17 cellular contexts compared by ENCODE assay signal in the genomic region with DNA sequence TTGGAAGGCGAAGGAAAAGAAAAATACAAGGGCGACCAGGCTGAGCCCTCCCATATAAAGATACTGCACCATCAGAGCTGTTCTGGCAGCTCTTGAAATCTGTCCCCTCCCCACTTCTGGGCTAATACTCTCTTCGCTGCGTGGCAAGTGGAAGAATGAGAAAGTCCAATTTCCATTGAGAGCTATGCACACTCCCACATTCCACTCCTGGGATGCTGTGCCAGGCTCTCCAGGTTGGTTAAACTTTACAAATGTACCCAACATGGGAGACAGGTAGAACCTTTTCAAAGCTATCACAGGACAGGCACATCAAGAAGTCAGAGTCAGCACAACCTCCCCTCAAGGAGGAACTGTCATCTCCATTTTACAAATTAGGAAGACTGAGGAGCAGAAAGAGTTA.
"Had no signal": no experiment of that assay in that cellular context is flagged by ENCODE, and none has a peak within 500 bp of the region (broad histone marks: within the 10 kb centered on the region; RNA-seq: fewer than 3 reads in every experiment).

No MANE protein-coding gene starts in this region.

- H3K9me3 Mint-ChIP-seq: activated CD4-positive, alpha-beta T cell treated with anti-CD3 and anti-CD28 coated beads, Interleukin-2, amount 10 ng/mL, durations not matched to agents 7 days and 5 days; nephron progenitor cell; stimulated activated memory B cell treated with anti-CD40 and anti-IgM and Interleukin-4, amounts not matched to agents 10 μg/mL and 1 μg/mL and 100 μg/mL, for 72 hours had no signal

- H3K9ac ChIP-seq: parathyroid adenoma had no signal

- H3K4me3 Mint-ChIP-seq: activated CD4-positive, alpha-beta T cell treated with anti-CD3 and anti-CD28 coated beads, Interleukin-2, amount 10 ng/mL, durations not matched to agents 7 days and 5 days; nephron progenitor cell; stimulated activated memory B cell treated with anti-CD40 and anti-IgM and Interleukin-4, amounts not matched to agents 10 μg/mL and 1 μg/mL and 100 μg/mL, for 72 hours had no signal

- H3K4me3 ChIP-seq: left ventricle myocardium inferior, thoracic aorta had no signal

- H3K36me3 ChIP-seq: thoracic aorta had no signal

- ATAC-seq: right cardiac atrium; stimulated activated memory B cell treated with anti-CD40 and anti-IgM and Interleukin-4, amounts not matched to agents 10 μg/mL and 1 μg/mL and 100 μg/mL, for 72 hours had no signal

- H3K27me3 Mint-ChIP-seq: activated CD4-positive, alpha-beta T cell treated with anti-CD3 and anti-CD28 coated beads, Interleukin-2, amount 10 ng/mL, durations not matched to agents 7 days and 5 days; stimulated activated memory B cell treated with anti-CD40 and anti-IgM and Interleukin-4, amounts not matched to agents 10 μg/mL and 1 μg/mL and 100 μg/mL, for 72 hours had no signal

- H2AFZ ChIP-seq: parathyroid adenoma had no signal

- H3K9me3 ChIP-seq: left ventricle myocardium inferior, thoracic aorta had no signal

- H3K27ac Mint-ChIP-seq: activated CD4-positive, alpha-beta T cell treated with anti-CD3 and anti-CD28 coated beads, Interleukin-2, amount 10 ng/mL, durations not matched to agents 7 days and 5 days; nephron progenitor cell; stimulated activated memory B cell treated with anti-CD40 and anti-IgM and Interleukin-4, amounts not matched to agents 10 μg/mL and 1 μg/mL and 100 μg/mL, for 72 hours had no signal

- H3K27ac ChIP-seq: left ventricle myocardium inferior, parathyroid adenoma, thoracic aorta, WERI-Rb-1 had no signal

- DNase-seq: activated CD4-positive, alpha-beta T cell treated with anti-CD3 and anti-CD28 coated beads, Interleukin-2, amount 10 ng/mL, durations not matched to agents 7 days and 5 days; activated CD4-positive, CD25-positive, alpha-beta regulatory T cell treated with anti-CD3 and anti-CD28 coated beads, Interleukin-2, amount 50 U/mL, for 72 hours; activated T-cell treated with anti-CD3 and anti-CD28 coated beads, Interleukin-2, amount 50 U/mL, for 1 hour; amygdala; effector CD4-positive, alpha-beta T cell; foreskin fibroblast; kidney; left ventricle myocardium inferior; nephron progenitor cell; nucleus accumbens; right cardiac atrium; stimulated activated CD4-positive, alpha-beta T cell treated with anti-CD3 and anti-CD28 coated beads, Interleukin-1b, Interleukin-23, amount 100 ng/mL, for 48 hours; T-helper 1 cell; WERI-Rb-1 had no signal
